In the genomic region with DNA sequence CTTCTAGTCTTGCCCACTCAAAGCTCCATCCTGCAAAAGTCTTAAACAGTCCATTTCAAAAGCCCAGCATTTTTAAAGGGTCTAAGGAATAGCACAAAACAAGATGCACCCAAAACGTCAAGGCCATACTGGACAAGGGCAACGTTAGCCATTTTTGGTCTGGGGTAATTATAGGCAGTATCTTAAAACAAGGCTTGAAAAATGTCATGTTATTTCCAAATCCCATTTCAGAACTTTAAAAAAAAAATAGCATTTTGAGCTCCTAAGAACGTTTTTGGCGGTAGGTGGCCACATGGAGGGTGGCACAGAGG, we compare ENCODE assay signal across 8 cellular contexts. TPM values are rescaled to one million over a fixed set of nuclear protein-coding genes. Genes with fewer than 3 reads are reported as not detected.
A peak's percentile ranks its signal among the peaks of the same experiment; 100 is the strongest.
DNase-seq lines count a peak whose midpoint lies in the region; ATAC-seq and TF ChIP-seq lines count a peak whose summit lies in the region.

No MANE protein-coding gene starts in this region.

- H3K4me3 ChIP-seq in A673 (ENCODE audit: low read depth, low read length, poor library complexity, severe bottlenecking) (peak overlapping the region; percentile 78), tibial artery (peak overlapping the region; percentile 74 to 98)

- peaks cover 9% of the 10 kb centered on the region for H3K4me1 ChIP-seq in A673 (ENCODE audit: insufficient read depth, low read length, poor library complexity, severe bottlenecking)
- H3K4me1 ChIP-seq in tibial artery: peaks cover 0 to 33% (median 15%) of the 10 kb centered on the region in 4 donors

- in situ Hi-C loops in GM13976 (cut with MboI; ENCODE audit: low sequenced_read_pairs, unreplicated experiment): no loop called here

- H3K36me3 ChIP-seq in A673 (ENCODE audit: insufficient read depth, low read length, poor library complexity, severe bottlenecking) (no peaks in the 10 kb centered on the region), tibial artery (no peaks in the 10 kb centered on the region)

- DNase-seq in A673 (ENCODE audit: low spot score) (no peak), immature natural killer cell (no peak), tibial artery (no peak), A172 (ENCODE audit: low spot score) (no peak), GM13976 (ENCODE audit: low spot score) (no peak)
- no peak for DNase-seq in activated CD8-positive, alpha-beta T cell treated with anti-CD3 and anti-CD28 coated beads for 36 hours

- H3K4me3 Mint-ChIP-seq in activated CD8-positive, alpha-beta T cell treated with anti-CD3 and anti-CD28 coated beads for 36 hours: peak overlapping the region; percentile 95
- H3K4me3 Mint-ChIP-seq in immature natural killer cell: peak overlapping the region; percentile 91 to 98 (median 96)

- no peak for TF ChIP-seq CTCF in A673 (conservative IDR thresholded peaks at IDR 0.05; ENCODE audit: low read depth, low read length)
- no peak for TF ChIP-seq CTCF in activated CD8-positive, alpha-beta T cell treated with anti-CD3 and anti-CD28 coated beads for 36 hours (IDR thresholded peaks at IDR 0.05)
- TF ChIP-seq CTCF in tibial artery (IDR thresholded peaks at IDR 0.05): peak in 1 of 2 experiments; percentile 13
- TF ChIP-seq CTCF in GM13976 (IDR thresholded peaks at IDR 0.05; ENCODE audit: borderline replicate concordance, control extremely low read depth, extremely low read depth, insufficient read depth, missing control alignments): no peak

- H3K27me3 Mint-ChIP-seq in activated CD8-positive, alpha-beta T cell treated with anti-CD3 and anti-CD28 coated beads for 36 hours: peaks cover 1% of the 10 kb centered on the region
- peaks cover 5 to 14% (median 10%) of the 10 kb centered on the region in 3 donors for H3K27me3 Mint-ChIP-seq in immature natural killer cell (ENCODE audit: low read depth in 3 of 3)

- no TSS peak for BruUV-seq in A673 (replicated peaks; lab: Mats Ljungman, UMichigan)

- CTCF ChIA-PET in A673 (lab: Charles Lee): no interaction called here
- CTCF ChIA-PET in activated CD8-positive, alpha-beta T cell treated with anti-CD3 and anti-CD28 coated beads for 36 hours (lab: Charles Lee): interaction anchor here (0.6 to 2.8 kb wide), 9 partner anchors 10 to 646 kb away, joined by 3 to 28 read pairs (median 4); partner anchors contain the start of gene SRD5A3

- intact Hi-C loops in A673 (cut with micrococcal nuclease; ENCODE audit: unreplicated experiment): no loop called here
- intact Hi-C loops in activated CD8-positive, alpha-beta T cell treated with anti-CD3 and anti-CD28 coated beads for 36 hours (cut with micrococcal nuclease): loop anchor here (2.0 kb wide), 1 partner anchor 48 kb away; the partner anchor contains the start of gene SRD5A3
- intact Hi-C loops in tibial artery (cut with DNase I; ENCODE audit: low total_unique reads): loop anchor here (5.0 to 10.0 kb wide), 3 partner anchors 48 to 460 kb away; partner anchors contain the start of genes CLOCK, EXOC1 and SRD5A3

- H3K27ac ChIP-seq in A673 (ENCODE audit: low read depth, low read length, poor library complexity, severe bottlenecking) (no peak overlapping the region), tibial artery (peak overlapping the region; percentile 98 to 99)

- ATAC-seq in GM21528 (IDR thresholded peaks at IDR 0.05; ENCODE audit: low FRiP score, unreplicated experiment) (peak; percentile 0), HG02798 (IDR thresholded peaks at IDR 0.05; ENCODE audit: poor library complexity, unreplicated experiment) (no peak)
- ATAC-seq in activated CD8-positive, alpha-beta T cell treated with anti-CD3 and anti-CD28 coated beads for 36 hours: no peak

- H3K27me3 ChIP-seq in A673 (replicated peaks; ENCODE audit: insufficient read depth, low read depth, low read length, poor library complexity) (no peaks in the 10 kb centered on the region), tibial artery (no peaks in the 10 kb centered on the region)

- H3K9me3 ChIP-seq in A673 (ENCODE audit: low read depth, low read length, poor library complexity, severe bottlenecking) (no peaks in the 10 kb centered on the region), tibial artery (no peaks in the 10 kb centered on the region)

- no peaks in the 10 kb centered on the region for H3K9me3 Mint-ChIP-seq in activated CD8-positive, alpha-beta T cell treated with anti-CD3 and anti-CD28 coated beads for 36 hours
- H3K9me3 Mint-ChIP-seq in immature natural killer cell: no peaks in the 10 kb centered on the region

- H3K4me1 Mint-ChIP-seq in activated CD8-positive, alpha-beta T cell treated with anti-CD3 and anti-CD28 coated beads for 36 hours (ENCODE audit: low read depth): peaks cover 32% of the 10 kb centered on the region
- H3K4me1 Mint-ChIP-seq in immature natural killer cell: peaks cover 39 to 51% of the 10 kb centered on the region in 2 donors

- peaks cover 23% of the 10 kb centered on the region for H3K36me3 Mint-ChIP-seq in activated CD8-positive, alpha-beta T cell treated with anti-CD3 and anti-CD28 coated beads for 36 hours (ENCODE audit: low read depth)
- peaks cover 0 to 7% (median 3%) of the 10 kb centered on the region in 3 donors for H3K36me3 Mint-ChIP-seq in immature natural killer cell

- POLR2A ChIA-PET in A673 (lab: Charles Lee; ENCODE audit: low non-redundant PET): no interaction called here
- POLR2A ChIA-PET in activated CD8-positive, alpha-beta T cell treated with anti-CD3 and anti-CD28 coated beads for 36 hours (lab: Charles Lee): interaction anchor here (0.6 to 1.9 kb wide), 6 partner anchors 14 to 168 kb away, joined by 3 to 10 read pairs (median 6); partner anchors contain the start of gene SRD5A3

- H3K27ac Mint-ChIP-seq in activated CD8-positive, alpha-beta T cell treated with anti-CD3 and anti-CD28 coated beads for 36 hours: peak overlapping the region; percentile 95
- H3K27ac Mint-ChIP-seq in immature natural killer cell: peak overlapping the region; percentile 93 to 98 (median 98)

RNA-seq across cellular contexts. Expression of gene TMEM165, which starts 0.6 kb away (rescaled TPM):
- total RNA-seq in A673 (2021): 33.5 and 34.7 TPM in 2 replicates
- total RNA-seq in activated CD8-positive, alpha-beta T cell treated with anti-CD3 and anti-CD28 coated beads for 36 hours: 10 to 100 TPM; 46.6 to 46.9 TPM
- 10 to 100 TPM; 44.2 to 50.4 (median 44.8) TPM for polyA plus RNA-seq in immature natural killer cell
- total RNA-seq in A172 (2014; rRNA removed; shearing (Covaris generic)): 109 and 112 TPM in 2 replicates

RNA-seq across cellular contexts. Expression of gene SRD5A3, which starts 49.1 kb away (rescaled TPM):
- 40.4 and 48.1 TPM in 2 replicates for total RNA-seq in A673 (2021)
- 10 to 100 TPM; 12.9 to 15.9 TPM for total RNA-seq in activated CD8-positive, alpha-beta T cell treated with anti-CD3 and anti-CD28 coated beads for 36 hours
- 10 to 100 TPM in 2 of 3 donors, 1 to 10 TPM in 1; 7.1 to 21.8 (median 17.8) TPM for polyA plus RNA-seq in immature natural killer cell
- 8.4 and 18.4 TPM in 2 replicates for total RNA-seq in A172 (2014; rRNA removed; shearing (Covaris generic))
